8 cellular contexts compared by ENCODE assay signal in the genomic region with DNA sequence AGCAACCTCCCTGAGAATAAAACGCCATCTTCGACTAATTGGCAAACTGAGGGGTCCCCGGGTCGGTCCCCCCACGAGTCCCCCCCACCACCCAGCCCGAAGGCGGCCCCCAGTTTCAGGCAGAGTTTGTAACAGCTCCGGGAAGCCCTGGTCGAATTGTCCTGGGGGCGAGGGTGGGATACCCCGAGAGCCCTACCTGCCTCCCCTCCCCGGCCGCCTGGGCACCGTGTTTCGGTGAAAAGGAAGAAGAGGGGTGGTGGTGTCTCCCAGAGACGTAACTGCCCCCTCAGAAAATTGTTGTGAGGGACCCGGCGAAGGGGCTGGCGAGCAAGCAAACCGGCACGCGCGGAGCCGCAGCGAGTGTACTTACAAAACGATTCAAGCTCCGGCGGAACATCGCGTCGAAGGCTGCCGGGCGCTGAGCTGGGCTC. TPM values are rescaled to one million over a fixed set of nuclear protein-coding genes. Genes with fewer than 3 reads are reported as not detected.
DNase-seq lines count a peak whose midpoint lies in the region; ATAC-seq and TF ChIP-seq lines count a peak whose summit lies in the region.

No MANE protein-coding gene starts in this region.

- H4K20me1 ChIP-seq in Loucy (ENCODE audit: insufficient read depth, low read length, poor library complexity, severe bottlenecking) (peaks cover 25% of the 10 kb centered on the region), neural cell (ENCODE audit: insufficient read depth) (no peaks in the 10 kb centered on the region)

- H3K4me3 Mint-ChIP-seq in CD14-positive monocyte, result peak overlapping the region; percentile 80 to 81

- H3K36me3 ChIP-seq in Loucy (ENCODE audit: insufficient read depth, low read length) (no peaks in the 10 kb centered on the region), neural cell (ENCODE audit: insufficient read depth, low read length) (no peaks in the 10 kb centered on the region)

- no peak for TF ChIP-seq RAD21 in neural cell (conservative IDR thresholded peaks at IDR 0.05)

- H3K27me3 Mint-ChIP-seq in CD14-positive monocyte (ENCODE audit: low read depth in 3 of 3), result peaks cover 0 to 4% (median 0%) of the 10 kb centered on the region in 3 donors

- H3K79me2 ChIP-seq in Loucy (ENCODE audit: insufficient read depth, low read length) (peaks cover 49% of the 10 kb centered on the region), neural cell (replicated peaks; ENCODE audit: insufficient read depth, low read length) (peaks cover 38% of the 10 kb centered on the region)

- H3K9me3 Mint-ChIP-seq in CD14-positive monocyte, result peaks cover 0 to 9% (median 2%) of the 10 kb centered on the region in 7 donors

- H3K4me2 ChIP-seq in Loucy (ENCODE audit: low read depth, low read length, poor library complexity, severe bottlenecking) (peak overlapping the region; percentile 93), neural cell (ENCODE audit: low read length) (no peak overlapping the region)

- H2AFZ ChIP-seq in Loucy (ENCODE audit: low read length) (no peak overlapping the region), neural cell (ENCODE audit: low read depth, low read length) (no peak overlapping the region)

- peaks cover 20% of the 10 kb centered on the region for H3K4me1 Mint-ChIP-seq in CD14-positive monocyte

- TF ChIP-seq EP300 in neural cell (conservative IDR thresholded peaks at IDR 0.05; ENCODE audit: poor library complexity, severe bottlenecking), result no peak

- H3K27ac ChIP-seq in neural cell (ENCODE audit: low read length), result peak overlapping the region; percentile 55

- H3K4me3 ChIP-seq in Loucy (ENCODE audit: low read length, poor library complexity, severe bottlenecking), result peak overlapping the region; percentile 85
- peak overlapping the region; percentile 77 for H3K4me3 ChIP-seq in neural cell (ENCODE audit: low read length)

- no peak for ATAC-seq in HG03469 (IDR thresholded peaks at IDR 0.05; ENCODE audit: unreplicated experiment)
- no peak for ATAC-seq in GM21825 (IDR thresholded peaks at IDR 0.05; ENCODE audit: unreplicated experiment)

- H3K27me3 ChIP-seq in Loucy (ENCODE audit: insufficient read depth, low read length, poor library complexity, severe bottlenecking) (no peaks in the 10 kb centered on the region), neural cell (ENCODE audit: insufficient read depth, low read depth, low read length) (no peaks in the 10 kb centered on the region)

- H3F3A ChIP-seq in Loucy (ENCODE audit: low read depth) (no peaks in the 10 kb centered on the region), neural cell (ENCODE audit: insufficient read depth, low read length, poor library complexity, severe bottlenecking) (no peaks in the 10 kb centered on the region)

- intact Hi-C loops in CD14-positive monocyte (cut with micrococcal nuclease), result no loop called here

- H3K4me1 ChIP-seq in Loucy (ENCODE audit: insufficient read depth, low read length, poor library complexity, severe bottlenecking), result peaks cover 24% of the 10 kb centered on the region

- TF ChIP-seq CTCF in CD14-positive monocyte (IDR thresholded peaks at IDR 0.05) (no peak), Loucy (conservative IDR thresholded peaks at IDR 0.05; ENCODE audit: low read length) (no peak), neural cell (IDR thresholded peaks at IDR 0.05; ENCODE audit: poor library complexity, severe bottlenecking) (no peak)

- H3K36me3 Mint-ChIP-seq in CD14-positive monocyte, result peaks cover 0 to 3% of the 10 kb centered on the region in 2 donors

- H3K9me2 ChIP-seq in Loucy (replicated peaks; ENCODE audit: low read depth, low read length) (no peaks in the 10 kb centered on the region), neural cell (ENCODE audit: insufficient read depth, low read length) (no peaks in the 10 kb centered on the region)

- peak overlapping the region in 4 of 7 donors; percentile 16 to 73 (median 47) for H3K27ac Mint-ChIP-seq in CD14-positive monocyte

- H3K9ac ChIP-seq in Loucy (ENCODE audit: low read depth, low read length, poor library complexity, severe bottlenecking) (peak overlapping the region; percentile 83), neural cell (ENCODE audit: low read length) (peak overlapping the region; percentile 79)

- DNase-seq in CD14-positive monocyte (ENCODE audit: low spot score) (no peak), ecto neural progenitor cell (ENCODE audit: low spot score) (peak; percentile 54), NCI-H446 treated with DMSO at 0.1 percent for 48 hours (lab: John Stamatoyannopoulos, UW) (no peak)
- DNase-seq in stimulated activated CD4-positive, alpha-beta T cell treated with anti-CD3 and anti-CD28 coated beads, Interleukin-4, amount 100 ng/mL, for 1 hour, result no peak

- no peaks in the 10 kb centered on the region for H3K9me3 ChIP-seq in Loucy (ENCODE audit: insufficient read depth, low read depth, low read length)
- H3K9me3 ChIP-seq in neural cell (ENCODE audit: low read length), result no peaks in the 10 kb centered on the region

TF ChIP-seq in neural cell, 6 proteins besides CTCF, POLR2A, EP300 and RAD21:
- TF ChIP-seq MXI1 (conservative IDR thresholded peaks at IDR 0.05; ENCODE audit: poor library complexity, severe bottlenecking) (no peak), POLR2AphosphoS5 (IDR thresholded peaks at IDR 0.05) (no peak), SMC3 (conservative IDR thresholded peaks at IDR 0.05; ENCODE audit: poor library complexity) (no peak), TAF1 (IDR thresholded peaks at IDR 0.05; ENCODE audit: low read depth) (no peak), EZH2 (IDR thresholded peaks at IDR 0.05; ENCODE audit: borderline replicate concordance, insufficient read depth, low read length, poor library complexity, severe bottlenecking) (no peak)
- TF ChIP-seq, protein P1, sequence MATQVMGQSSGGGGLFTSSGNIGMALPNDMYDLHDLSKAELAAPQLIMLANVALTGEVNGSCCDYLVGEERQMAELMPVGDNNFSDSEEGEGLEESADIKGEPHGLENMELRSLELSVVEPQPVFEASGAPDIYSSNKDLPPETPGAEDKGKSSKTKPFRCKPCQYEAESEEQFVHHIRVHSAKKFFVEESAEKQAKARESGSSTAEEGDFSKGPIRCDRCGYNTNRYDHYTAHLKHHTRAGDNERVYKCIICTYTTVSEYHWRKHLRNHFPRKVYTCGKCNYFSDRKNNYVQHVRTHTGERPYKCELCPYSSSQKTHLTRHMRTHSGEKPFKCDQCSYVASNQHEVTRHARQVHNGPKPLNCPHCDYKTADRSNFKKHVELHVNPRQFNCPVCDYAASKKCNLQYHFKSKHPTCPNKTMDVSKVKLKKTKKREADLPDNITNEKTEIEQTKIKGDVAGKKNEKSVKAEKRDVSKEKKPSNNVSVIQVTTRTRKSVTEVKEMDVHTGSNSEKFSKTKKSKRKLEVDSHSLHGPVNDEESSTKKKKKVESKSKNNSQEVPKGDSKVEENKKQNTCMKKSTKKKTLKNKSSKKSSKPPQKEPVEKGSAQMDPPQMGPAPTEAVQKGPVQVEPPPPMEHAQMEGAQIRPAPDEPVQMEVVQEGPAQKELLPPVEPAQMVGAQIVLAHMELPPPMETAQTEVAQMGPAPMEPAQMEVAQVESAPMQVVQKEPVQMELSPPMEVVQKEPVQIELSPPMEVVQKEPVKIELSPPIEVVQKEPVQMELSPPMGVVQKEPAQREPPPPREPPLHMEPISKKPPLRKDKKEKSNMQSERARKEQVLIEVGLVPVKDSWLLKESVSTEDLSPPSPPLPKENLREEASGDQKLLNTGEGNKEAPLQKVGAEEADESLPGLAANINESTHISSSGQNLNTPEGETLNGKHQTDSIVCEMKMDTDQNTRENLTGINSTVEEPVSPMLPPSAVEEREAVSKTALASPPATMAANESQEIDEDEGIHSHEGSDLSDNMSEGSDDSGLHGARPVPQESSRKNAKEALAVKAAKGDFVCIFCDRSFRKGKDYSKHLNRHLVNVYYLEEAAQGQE (IDR thresholded peaks at IDR 0.05; ENCODE audit: borderline replicate concordance), result no peak

RNA-seq across cellular contexts. Expression of a gene that starts 1.2 kb away (rescaled TPM):
- polyA plus RNA-seq in CD14-positive monocyte (1 to 10 TPM; 1.6 to 2.5 TPM), neural cell (108 and 111 TPM in 2 replicates)
- 112 and 132 TPM in 2 replicates for polyA minus RNA-seq in neural cell

RNA-seq across cellular contexts. Expression of a gene that starts 33.7 kb away (rescaled TPM):
- polyA plus RNA-seq in CD14-positive monocyte, result not detected
- polyA plus RNA-seq in neural cell, result not detected in 2 replicates
- polyA minus RNA-seq in neural cell, result not detected in 2 replicates

Comparison
In these comparisons a context has a peak if more than half of its experiments do, and no peak if none do; other contexts are left out.
1. RNA of a gene that starts 1.2 kb away (polyA plus RNA-seq): 108 to 111 TPM in neural cell; 1.6 to 2.5 TPM in CD14-positive monocyte; every median in the first group is over 10 times any median in the second.